Comparison of ENCODE assay signal across 16 cellular contexts in the genomic region with DNA sequence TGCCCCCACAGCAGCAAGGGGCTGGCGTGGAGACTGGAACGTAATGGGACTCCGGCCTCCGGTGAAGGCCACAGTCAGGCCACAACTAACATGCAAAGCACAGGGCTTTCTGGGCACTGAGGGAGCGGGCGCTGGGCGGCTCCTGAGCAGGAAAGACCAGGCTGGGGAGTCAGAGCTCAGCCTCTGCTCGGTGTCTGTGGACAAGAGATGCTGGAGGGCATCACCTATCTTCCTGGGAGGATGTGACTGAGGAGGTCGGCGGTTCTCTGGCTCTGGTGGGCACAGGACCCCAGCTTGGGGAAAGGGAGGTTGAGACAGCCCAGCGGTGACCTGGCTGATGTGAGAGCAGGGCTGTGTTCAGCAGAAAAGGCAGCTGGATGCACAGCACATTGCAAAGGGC. TPM values are rescaled to one million over a fixed set of nuclear protein-coding genes. Genes with fewer than 3 reads are reported as not detected.
DNase-seq lines count a peak whose midpoint lies in the region; ATAC-seq, FAIRE-seq and TF ChIP-seq lines count a peak whose summit lies in the region.
"Had no signal": no experiment of that assay in that cellular context is flagged by ENCODE, and none has a peak within 500 bp of the region (broad histone marks: within the 10 kb centered on the region; RNA-seq: fewer than 3 reads in every experiment).

No MANE protein-coding gene starts in this region.

- H2AK5ac ChIP-seq in H1 (ENCODE audit: low read depth, low read length): no peak overlapping the region
- H2AK5ac ChIP-seq in neuronal stem cell (ENCODE audit: low read depth, low read length): no peak overlapping the region
- H2AK5ac ChIP-seq in trophoblast cell (ENCODE audit: low read length): no peak overlapping the region

- H3K4ac ChIP-seq in H1 (replicated peaks; ENCODE audit: insufficient read length, low read depth, low read length): no peak overlapping the region
- no peak overlapping the region for H3K4ac ChIP-seq in neuronal stem cell (ENCODE audit: low read length)
- H3K4ac ChIP-seq in trophoblast cell (ENCODE audit: low read depth, low read length): no peak overlapping the region

- FAIRE-seq in H1 (lab: Jason Lieb, UNC): no peak
- FAIRE-seq: A204.1, GM19239 had no signal

- no peak overlapping the region; a peak in 1 of 4 replicates for H3K4me2 ChIP-seq in H1 (ENCODE audit: insufficient read depth in 1 of 2, low read depth in 2 of 2, low read length in 2 of 2)
- H3K4me2 ChIP-seq in neuronal stem cell (ENCODE audit: insufficient read depth, low read length, poor library complexity, severe bottlenecking): no peak overlapping the region
- no peak overlapping the region for H3K4me2 ChIP-seq in trophoblast cell (ENCODE audit: low read length)

- peaks cover 27 to 64% (median 58%) of the 10 kb centered on the region in 4 experiments for H3K27me3 ChIP-seq in H1 (replicated peaks in 1 of 4; ENCODE audit: control insufficient read depth in 3 of 4, extremely low read depth in 1 of 4, insufficient read depth in 3 of 4, low read length in 3 of 4)
- H3K27me3 ChIP-seq in neuronal stem cell (ENCODE audit: control insufficient read depth in 3 of 3, insufficient read depth in 3 of 3, low read depth in 1 of 3, low read length in 3 of 3): peaks cover 8 to 54% (median 9%) of the 10 kb centered on the region in 3 experiments
- H3K27me3 ChIP-seq in upper lobe of right lung: peaks cover 75% of the 10 kb centered on the region
- peaks cover 25% of the 10 kb centered on the region for H3K27me3 ChIP-seq in trophoblast cell (ENCODE audit: insufficient read depth, low read length)

- no peak for TF ChIP-seq POLR2A in H1 (IDR thresholded peaks at IDR 0.05; ENCODE audit: control extremely low read depth in 1 of 2, low read depth in 2 of 2, low read length in 2 of 2)

- no peak for TF ChIP-seq EP300 in H1 (IDR thresholded peaks at IDR 0.05; ENCODE audit: borderline replicate concordance in 1 of 2, low read depth in 2 of 2, low read length in 2 of 2)

- H4K12ac ChIP-seq in trophoblast cell (ENCODE audit: low read depth, low read length): no peak overlapping the region

- TF ChIP-seq RAD21 in H1 (IDR thresholded peaks at IDR 0.05 in 1 of 2, conservative IDR thresholded peaks at IDR 0.05 in 1 of 2; ENCODE audit: low read depth in 2 of 2, low read length in 2 of 2): no peak

- POLR2A ChIA-PET in H1 (lab: Charles Lee; ENCODE audit: partially characterized antibody): interaction anchor here (0.6 kb wide), 1 partner anchor 1394 kb away, joined by 3 read pairs; no protein-coding TSS in a partner anchor

- H3K9me3 ChIP-seq in H1 (ENCODE audit: insufficient read depth in 2 of 2, low read depth in 1 of 2, low read length in 1 of 2) (no peaks in the 10 kb centered on the region), neuronal stem cell (replicated peaks in 1 of 2; ENCODE audit: control insufficient read depth in 2 of 2, insufficient read depth in 1 of 2, low read depth in 1 of 2, low read length in 2 of 2) (peaks cover 0 to 1% of the 10 kb centered on the region in 2 donors), upper lobe of right lung (no peaks in the 10 kb centered on the region), trophoblast cell (ENCODE audit: insufficient read depth, low read depth, low read length) (peaks cover 7% of the 10 kb centered on the region)
- H3K9me3 ChIP-seq: BE2C had no signal

- H2BK20ac ChIP-seq in H1 (ENCODE audit: low read length): no peak overlapping the region

- H3K18ac ChIP-seq in H1 (ENCODE audit: extremely low read depth, low read length) (no peak overlapping the region), neuronal stem cell (ENCODE audit: low read length) (peak overlapping the region; percentile 62), trophoblast cell (ENCODE audit: low read length) (no peak overlapping the region)

- H2BK12ac ChIP-seq in H1 (ENCODE audit: low read depth, low read length): no peak overlapping the region
- H2BK12ac ChIP-seq in neuronal stem cell (ENCODE audit: low read length): peak overlapping the region; percentile 18
- no peak overlapping the region for H2BK12ac ChIP-seq in trophoblast cell (ENCODE audit: low read length)

- no peak overlapping the region for H4K91ac ChIP-seq in H1 (replicated peaks; ENCODE audit: insufficient read length, low read length)
- H4K91ac ChIP-seq in neuronal stem cell (ENCODE audit: low read depth, low read length, poor library complexity): no peak overlapping the region
- H4K91ac ChIP-seq in trophoblast cell (ENCODE audit: low read depth, low read length): no peak overlapping the region

- H2BK5ac ChIP-seq in H1 (ENCODE audit: low read depth, low read length) (0 out of 2 replicates have a peak overlapping the region, but pooled peaks have one; percentile 1), neuronal stem cell (ENCODE audit: low read length) (no peak overlapping the region), trophoblast cell (ENCODE audit: low read depth, low read length, poor library complexity) (no peak overlapping the region)

- WGBS in H1 (ENCODE audit: extremely low coverage in 1 of 2, insufficient coverage in 1 of 2, insufficient read length in 1 of 2, insufficient replicate concordance in 2 of 2, low coverage in 1 of 2, low lambda C conversion rate in 2 of 2, missing lambda C conversion rate in 1 of 2), 2 experiments: 82% methylated on average over 11 of the region's 11 CpGs; no CpG with 5 or more reads in 1 of the 2 experiments
- WGBS in neuronal stem cell (ENCODE audit: extremely low coverage in 2 of 2, insufficient read length in 2 of 2, insufficient replicate concordance in 1 of 2), 2 donors: no CpG with 5 or more reads among the region's 11 CpGs
- no CpG with 5 or more reads among the region's 11 CpGs for WGBS in trophoblast cell (ENCODE audit: extremely low coverage, insufficient coverage, insufficient read length)

- H3K4me1 ChIP-seq in H1 (replicated peaks in 1 of 4; ENCODE audit: control insufficient read depth in 3 of 4, insufficient read depth in 4 of 4, low read length in 3 of 4) (peaks cover 0 to 8% (median 7%) of the 10 kb centered on the region in 4 experiments; a peak in 5 of 7 replicates), neuronal stem cell (ENCODE audit: control insufficient read depth in 2 of 2, insufficient read depth in 1 of 2, low read depth in 1 of 2, low read length in 2 of 2) (peaks cover 18 to 43% of the 10 kb centered on the region in 2 donors), upper lobe of right lung (peaks cover 12% of the 10 kb centered on the region), trophoblast cell (ENCODE audit: control insufficient read depth in 1 of 2, insufficient read depth in 2 of 2, low read length in 2 of 2) (no peaks in the 10 kb centered on the region)
- H3K4me1 ChIP-seq: BE2C had no signal

- no peak overlapping the region for H3K4me3 ChIP-seq in H1 (ENCODE audit: extremely low read depth in 1 of 4, insufficient read depth in 2 of 4, low read depth in 3 of 4, low read length in 4 of 4)
- no peak overlapping the region for H3K4me3 ChIP-seq in neuronal stem cell (ENCODE audit: low read length in 2 of 2)
- H3K4me3 ChIP-seq in upper lobe of right lung: no peak overlapping the region
- no peak overlapping the region for H3K4me3 ChIP-seq in trophoblast cell (ENCODE audit: low read depth, low read length)

- H3K23me2 ChIP-seq in H1 (ENCODE audit: low read depth, low read length): peaks cover 3% of the 10 kb centered on the region; the same call in 1 of the 2 replicates

- H3K56ac ChIP-seq in H1 (replicated peaks; ENCODE audit: insufficient read length, low read depth, low read length): no peak overlapping the region

- H4K20me1 ChIP-seq in H1 (replicated peaks in 1 of 2; ENCODE audit: control insufficient read depth in 1 of 2, insufficient read depth in 2 of 2, low read length in 2 of 2): peaks cover 2 to 10% of the 10 kb centered on the region in 2 experiments

- DNase-seq in GM13977 (ENCODE audit: low spot score): peak; percentile 13
- DNase-seq in H1 (ENCODE audit: low read depth in 1 of 2, low spot score in 2 of 2): no peak
- no peak for DNase-seq in neuronal stem cell (ENCODE audit: low spot score)
- DNase-seq in upper lobe of right lung: peak; percentile 49
- DNase-seq in trophoblast cell: no peak
- no peak for DNase-seq in Kasumi-1 (lab: John Stamatoyannopoulos, UW)
- DNase-seq in OCI-M2 (lab: John Stamatoyannopoulos, UW; ENCODE audit: unreplicated experiment): no peak
- DNase-seq: BE2C; CD4-positive, alpha-beta memory T cell; DMS79 treated with DMSO at 0.1 percent for 48 hours; EL; GDM1 had no signal

- no peak overlapping the region for H3K9ac ChIP-seq in H1 (replicated peaks in 1 of 4; ENCODE audit: extremely low read depth in 1 of 4, low read depth in 3 of 4, low read length in 3 of 4)
- H3K9ac ChIP-seq in neuronal stem cell (ENCODE audit: low read depth, low read length, poor library complexity): no peak overlapping the region
- no peak overlapping the region for H3K9ac ChIP-seq in trophoblast cell (ENCODE audit: low read length)

- H3K23ac ChIP-seq in H1 (ENCODE audit: insufficient read length): no peak overlapping the region
- no peak overlapping the region for H3K23ac ChIP-seq in neuronal stem cell (ENCODE audit: low read depth, low read length, poor library complexity)
- H3K23ac ChIP-seq in trophoblast cell (ENCODE audit: low read length): no peak overlapping the region

- H3K36me3 ChIP-seq in H1 (ENCODE audit: control insufficient read depth in 2 of 4, insufficient read depth in 4 of 4, low read length in 3 of 4) (no peaks in the 10 kb centered on the region), neuronal stem cell (replicated peaks in 1 of 2; ENCODE audit: control insufficient read depth in 2 of 2, insufficient read depth in 2 of 2, low read length in 2 of 2) (no peaks in the 10 kb centered on the region), upper lobe of right lung (no peaks in the 10 kb centered on the region), trophoblast cell (ENCODE audit: control insufficient read depth in 1 of 2, insufficient read depth in 2 of 2, low read length in 2 of 2) (no peaks in the 10 kb centered on the region)
- H3K36me3 ChIP-seq: BE2C had no signal

- H2AFZ ChIP-seq in H1 (ENCODE audit: low read length): no peak overlapping the region
- no peak overlapping the region for H2AFZ ChIP-seq in neuronal stem cell (ENCODE audit: low read length)
- no peak overlapping the region for H2AFZ ChIP-seq in trophoblast cell (ENCODE audit: insufficient read depth, low read length, poor library complexity)

- H3K27ac ChIP-seq in H1 (ENCODE audit: low read depth, low read length) (no peak overlapping the region), neuronal stem cell (replicated peaks; ENCODE audit: low read length) (no peak overlapping the region), upper lobe of right lung (no peak overlapping the region), trophoblast cell (ENCODE audit: low read depth, low read length) (no peak overlapping the region)
- H3K27ac ChIP-seq: C4-2B, HL-60 had no signal

- intact Hi-C loops in upper lobe of right lung (cut with DNase I): no loop called here

- no peak for ATAC-seq in upper lobe of right lung

- H3K79me2 ChIP-seq in H1 (ENCODE audit: control insufficient read depth in 1 of 2, insufficient read depth in 2 of 2, low read length in 2 of 2) (no peaks in the 10 kb centered on the region), trophoblast cell (ENCODE audit: control insufficient read depth, insufficient read depth, low read length, poor library complexity) (no peaks in the 10 kb centered on the region)

- H2BK15ac ChIP-seq in H1 (ENCODE audit: low read length) (no peak overlapping the region), neuronal stem cell (ENCODE audit: low read length) (no peak overlapping the region)

- CTCF ChIA-PET in H1 (lab: Charles Lee; ENCODE audit: partially characterized antibody): interaction anchor here (0.6 to 5.6 kb wide), 20 partner anchors 11 to 1436 kb away, joined by 3 to 52 read pairs (median 4); partner anchors contain the start of gene CNPY1

- no peak overlapping the region for H3K14ac ChIP-seq in H1 (ENCODE audit: insufficient read length)
- H3K14ac ChIP-seq in neuronal stem cell (ENCODE audit: low read length): no peak overlapping the region
- no peak overlapping the region for H3K14ac ChIP-seq in trophoblast cell (ENCODE audit: low read length)

- no peak overlapping the region; the same call in 1 of the 2 replicates for H4K8ac ChIP-seq in H1 (ENCODE audit: extremely low read depth, insufficient read depth, low read length)
- no peak overlapping the region for H4K8ac ChIP-seq in neuronal stem cell (ENCODE audit: low read depth, low read length)
- H4K8ac ChIP-seq in trophoblast cell (ENCODE audit: low read depth, low read length): no peak overlapping the region

- in situ Hi-C loops in GM13977 (cut with MboI; ENCODE audit: low pct_unique_long_range_greater_than_20kb, low sequenced_read_pairs, unreplicated experiment): no loop called here

- TF ChIP-seq CTCF in GM13977 (IDR thresholded peaks at IDR 0.05; ENCODE audit: extremely low read depth, insufficient read depth, missing control alignments) (no peak), H1 (IDR thresholded peaks at IDR 0.05; ENCODE audit: control extremely low read depth in 1 of 3, insufficient read depth in 1 of 3, low read depth in 1 of 3, low read length in 3 of 3) (no peak), upper lobe of right lung (IDR thresholded peaks at IDR 0.05) (no peak)

- H3K79me1 ChIP-seq in H1 (ENCODE audit: low read depth, low read length) (0 out of 2 replicates have a peak, but pooled peaks cover 2% of the 10 kb centered on the region), neuronal stem cell (ENCODE audit: low read depth, low read length) (no peaks in the 10 kb centered on the region), trophoblast cell (ENCODE audit: low read length) (no peaks in the 10 kb centered on the region)

- H4K5ac ChIP-seq in H1 (ENCODE audit: insufficient read length, low read depth, low read length): no peak overlapping the region

- H2BK120ac ChIP-seq in H1 (replicated peaks; ENCODE audit: low read depth, low read length): no peak overlapping the region
- peak overlapping the region; percentile 33 for H2BK120ac ChIP-seq in neuronal stem cell (ENCODE audit: low read depth, low read length)
- H2BK120ac ChIP-seq in trophoblast cell (ENCODE audit: insufficient read depth, low read length, poor library complexity): no peak overlapping the region

RNA-seq across cellular contexts. Expression of gene CNPY1, which starts 11.7 kb away (rescaled TPM):
- total RNA-seq in H1 (2021; fragmentation: NEBNext Ultra II Directional; extraction: Animal tissue kit (Norgen Biotek cat#: 25700)): not detected in 2 replicates
- polyA plus RNA-seq in H1 (2011; rRNA removed): not detected in 2 replicates
- polyA plus RNA-seq in H1 (2011; cell fraction: cytosol; rRNA removed): not detected
- polyA plus RNA-seq in H1 (2011; cell fraction: nucleus; rRNA removed): not detected
- not detected in 4 replicates for polyA plus RNA-seq in H1 (2012, experiment 1 of 2)
- not detected for polyA plus RNA-seq in H1 (2012, experiment 2 of 2)
- not detected for polyA plus RNA-seq in H1 (2013, experiment 1 of 2)
- not detected for polyA plus RNA-seq in H1 (2013, experiment 2 of 2)
- not detected in 2 replicates for polyA minus RNA-seq in H1 (2011; rRNA and poly(A)+ RNA removed)
- polyA minus RNA-seq in H1 (2011; cell fraction: cytosol; rRNA and poly(A)+ RNA removed): not detected
- 0.30 TPM for polyA minus RNA-seq in H1 (2011; cell fraction: nucleus; rRNA and poly(A)+ RNA removed)
- polyA plus RNA-seq in neuronal stem cell (2013, experiment 1 of 2): not detected
- polyA plus RNA-seq in neuronal stem cell (2013, experiment 2 of 2): not detected
- not detected for total RNA-seq in upper lobe of right lung
- not detected in 2 replicates for polyA plus RNA-seq in trophoblast cell (2013)
- total RNA-seq: CD4-positive, alpha-beta memory T cell had no signal
- polyA plus RNA-seq: CD4-positive, alpha-beta memory T cell had no signal

Comparison
In these comparisons a context has a peak if more than half of its experiments do, and no peak if none do; other contexts are left out.
1. DNase-seq: peak in GM13977 (single experiment) and upper lobe of right lung (single experiment); none in H1 (0 of 2), neuronal stem cell (single experiment), trophoblast cell (0 of 2), Kasumi-1 (0 of 2) and OCI-M2 (single experiment).